Comparison of ENCODE assay signal across 29 cellular contexts in the genomic region with DNA sequence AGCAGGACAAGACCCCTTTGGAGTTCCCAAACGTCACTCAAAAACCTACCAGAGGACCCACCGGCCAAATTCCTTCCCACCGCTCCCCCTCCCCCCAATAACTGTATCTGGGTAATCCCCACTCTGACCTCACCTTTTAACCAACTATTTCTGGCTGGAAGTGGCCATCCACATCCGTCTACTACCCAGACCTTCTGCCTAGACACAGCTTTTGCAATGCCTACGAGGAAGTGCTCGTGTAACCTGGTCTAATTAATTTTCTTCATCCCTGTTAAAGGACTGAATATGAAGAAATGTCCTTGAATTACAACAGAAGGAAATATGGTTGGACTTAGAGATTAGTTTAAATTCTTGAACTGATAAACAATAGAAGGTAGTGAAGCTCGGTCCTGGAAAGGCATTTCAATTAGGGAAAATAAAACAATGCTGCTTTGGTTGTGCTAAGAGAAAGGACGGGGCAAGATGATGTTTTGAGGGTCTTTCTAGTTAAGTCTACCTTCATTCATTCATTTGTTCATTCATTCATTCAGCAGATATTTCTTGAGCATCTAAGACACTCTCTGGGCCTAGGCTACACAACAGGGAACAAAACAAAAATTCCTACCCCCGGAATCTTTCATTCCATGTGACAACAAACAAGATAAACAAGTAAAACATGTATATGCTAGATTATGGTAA. TPM values are rescaled to one million over a fixed set of nuclear protein-coding genes. Genes with fewer than 3 reads are reported as not detected.
"Had no signal": no experiment of that assay in that cellular context is flagged by ENCODE, and none has a peak within 500 bp of the region (broad histone marks: within the 10 kb centered on the region; RNA-seq: fewer than 3 reads in every experiment).

No MANE protein-coding gene starts in this region.

- DNase-seq: activated CD4-positive, alpha-beta T cell treated with anti-CD3 and anti-CD28 coated beads for 1 hour; activated CD4-positive, alpha-beta T cell treated with anti-CD3 and anti-CD28 coated beads, Interleukin-2, amount 50 U/mL, for 1 hour; activated CD8-positive, alpha-beta T cell treated with anti-CD3 and anti-CD28 coated beads, Interleukin-2, amount 10 ng/mL, durations not matched to agents 7 days and 5 days; activated gamma-delta T cell treated with Interleukin-2 at 50 U/mL for 16 hours; activated T-cell treated with anti-CD3 and anti-CD28 coated beads, Interleukin-2, amount 50 U/mL, for 1 hour; brain microvascular endothelial cell; central memory CD4-positive, alpha-beta T cell; colonic mucosa; dorsolateral prefrontal cortex; effector memory CD8-positive, alpha-beta T cell; foreskin melanocyte; immature natural killer cell; lower lobe of right lung; naive thymus-derived CD8-positive, alpha-beta T cell; small intestine; stimulated activated CD4-positive, alpha-beta T cell treated with anti-CD3 and anti-CD28 coated beads, Interleukin-2, amount 100 ng/mL, for 24 hours; stomach had no signal

RNA-seq across cellular contexts. Expression of a gene that starts 18.8 kb away (rescaled TPM):
- total RNA-seq: activated CD8-positive, alpha-beta T cell treated with anti-CD3 and anti-CD28 coated beads, Interleukin-2, amount 10 ng/mL, durations not matched to agents 7 days and 5 days; ascending aorta; endothelial cell of umbilical vein; esophagus mucosa; kidney epithelial cell; left lobe of liver; lower lobe of right lung; mesenteric fat pad; naive thymus-derived CD8-positive, alpha-beta T cell; osteoblast; posterior vena cava; renal cortical epithelial cell; sciatic nerve; suprapubic skin; tibial nerve had no signal

RNA-seq across cellular contexts. Expression of a gene that starts 45.4 kb away (rescaled TPM):
- total RNA-seq: activated CD8-positive, alpha-beta T cell treated with anti-CD3 and anti-CD28 coated beads, Interleukin-2, amount 10 ng/mL, durations not matched to agents 7 days and 5 days; endothelial cell of umbilical vein; osteoblast had no signal
